11 cellular contexts compared by ENCODE assay signal in the genomic region with DNA sequence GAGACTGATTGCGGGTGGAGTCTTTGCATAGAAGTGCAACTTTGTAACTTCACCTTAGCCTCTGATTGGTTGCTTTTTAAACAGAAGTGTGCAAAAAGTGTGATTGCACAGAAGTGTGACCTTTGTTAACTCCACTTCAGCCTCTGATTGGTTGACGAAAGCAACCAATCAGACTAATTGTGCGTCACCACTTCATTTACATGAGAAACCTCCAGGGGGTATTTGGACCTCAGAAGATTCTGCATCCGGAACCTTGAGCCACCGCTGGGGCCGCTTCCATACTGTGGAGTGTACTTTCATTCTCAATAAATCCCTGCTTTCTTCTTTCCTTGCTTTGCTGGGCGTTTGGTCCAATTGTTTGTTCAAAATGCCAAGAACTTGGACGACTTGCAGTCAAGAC. TPM values are rescaled to one million over a fixed set of nuclear protein-coding genes. Genes with fewer than 3 reads are reported as not detected.
DNase-seq lines count a peak whose midpoint lies in the region; ATAC-seq and TF ChIP-seq lines count a peak whose summit lies in the region.
"Had no signal": no experiment of that assay in that cellular context is flagged by ENCODE, and none has a peak within 500 bp of the region (broad histone marks: within the 10 kb centered on the region; RNA-seq: fewer than 3 reads in every experiment).

No MANE protein-coding gene starts in this region.

- WGBS in hepatocyte (ENCODE audit: low lambda C conversion rate, missing lambda C conversion rate): 80% methylated on average over 8 of the region's 8 CpGs
- 71 to 74% methylated on average over 8 of the region's 8 CpGs for WGBS in thyroid gland, 2 donors

- H3K27ac Mint-ChIP-seq in activated T-cell treated with anti-CD3 and anti-CD28 coated beads, Interleukin-2, amount 50 U/mL, for 72 hours: peak overlapping the region; percentile 88

- TF ChIP-seq CTCF in SU-DHL-6 (IDR thresholded peaks at IDR 0.05; ENCODE audit: insufficient read depth, low read length, poor library complexity, severe bottlenecking) (no peak), hepatocyte (IDR thresholded peaks at IDR 0.05; ENCODE audit: poor library complexity) (no peak), thyroid gland (IDR thresholded peaks at IDR 0.05) (no peak)

- H3K27me3 ChIP-seq in SU-DHL-6 (ENCODE audit: low read length): no peaks in the 10 kb centered on the region
- no peaks in the 10 kb centered on the region for H3K27me3 ChIP-seq in hepatocyte
- no peaks in the 10 kb centered on the region for H3K27me3 ChIP-seq in thyroid gland
- H3K27me3 ChIP-seq: pancreas had no signal

- no peak for TF ChIP-seq POLR2A in thyroid gland (IDR thresholded peaks at IDR 0.05)

- no peaks in the 10 kb centered on the region for H3K9me2 ChIP-seq in SU-DHL-6 (replicated peaks; ENCODE audit: insufficient read depth, low read length)
- no peaks in the 10 kb centered on the region for H3K9me2 ChIP-seq in hepatocyte (replicated peaks; ENCODE audit: insufficient read depth)

- H3K9me3 Mint-ChIP-seq in activated T-cell treated with anti-CD3 and anti-CD28 coated beads, Interleukin-2, amount 50 U/mL, for 72 hours: no peaks in the 10 kb centered on the region

- H3K4me3 ChIP-seq in SU-DHL-6 (ENCODE audit: insufficient read depth, low read length, poor library complexity, severe bottlenecking) (no peak overlapping the region), hepatocyte (no peak overlapping the region), thyroid gland (replicated peaks in 1 of 3) (no peak overlapping the region)
- H3K4me3 ChIP-seq: pancreas had no signal

- no peaks in the 10 kb centered on the region for H3K9me3 ChIP-seq in SU-DHL-6 (ENCODE audit: insufficient read depth, low read length)
- H3K9me3 ChIP-seq in hepatocyte (ENCODE audit: low read depth): no peaks in the 10 kb centered on the region
- no peaks in the 10 kb centered on the region for H3K9me3 ChIP-seq in thyroid gland
- H3K9me3 ChIP-seq: pancreas had no signal

- peaks cover 12% of the 10 kb centered on the region; the same call in 1 of the 2 replicates for H3F3A ChIP-seq in SU-DHL-6 (ENCODE audit: insufficient read depth)

- peak overlapping the region; percentile 74 to 81 for H3K4me3 Mint-ChIP-seq in activated T-cell treated with anti-CD3 and anti-CD28 coated beads, Interleukin-2, amount 50 U/mL, for 72 hours

- H2AFZ ChIP-seq in SU-DHL-6 (ENCODE audit: low read depth, low read length, severe bottlenecking) (peak overlapping the region; percentile 27), hepatocyte (no peak overlapping the region)

- no peaks in the 10 kb centered on the region for H3K27me3 Mint-ChIP-seq in activated T-cell treated with anti-CD3 and anti-CD28 coated beads, Interleukin-2, amount 50 U/mL, for 72 hours (ENCODE audit: low read depth)

- peaks cover 73% of the 10 kb centered on the region for H3K4me1 Mint-ChIP-seq in activated T-cell treated with anti-CD3 and anti-CD28 coated beads, Interleukin-2, amount 50 U/mL, for 72 hours (ENCODE audit: low read depth)

- no peak for DNase-seq in activated T-cell treated with anti-CD3 and anti-CD28 coated beads, Interleukin-2, amount 50 U/mL, for 72 hours
- DNase-seq in activated T-cell treated with anti-CD3 and anti-CD28 coated beads for 4 hours: no peak
- no peak for DNase-seq in hepatocyte (ENCODE audit: low spot score)
- DNase-seq in thyroid gland: no peak
- no peak for DNase-seq in NCI-H1417 (lab: John Stamatoyannopoulos, UW)
- DNase-seq: AML-193 had no signal

- no peak for ATAC-seq in activated T-cell treated with anti-CD3 and anti-CD28 coated beads, Interleukin-2, amount 50 U/mL, for 72 hours (replicated peaks in 1 of 2)
- ATAC-seq in HG03342 (IDR thresholded peaks at IDR 0.05; ENCODE audit: unreplicated experiment) (no peak), GM21423 (IDR thresholded peaks at IDR 0.05; ENCODE audit: unreplicated experiment) (no peak)

- intact Hi-C loops in thyroid gland (cut with DNase I): no loop called here

- H3K79me2 ChIP-seq in SU-DHL-6 (ENCODE audit: insufficient read depth, low read length) (peaks cover 22% of the 10 kb centered on the region), hepatocyte (peaks cover 21% of the 10 kb centered on the region)

- H3K36me3 Mint-ChIP-seq in activated T-cell treated with anti-CD3 and anti-CD28 coated beads, Interleukin-2, amount 50 U/mL, for 72 hours (ENCODE audit: insufficient read depth in 2 of 2): peaks cover 14 to 20% of the 10 kb centered on the region in 2 donors

- H3K36me3 ChIP-seq in SU-DHL-6 (ENCODE audit: low read length): no peaks in the 10 kb centered on the region; the same call in 1 of the 2 replicates
- H3K36me3 ChIP-seq in hepatocyte (replicated peaks; ENCODE audit: insufficient read depth, low read depth): no peaks in the 10 kb centered on the region
- no peaks in the 10 kb centered on the region for H3K36me3 ChIP-seq in thyroid gland
- H3K36me3 ChIP-seq: pancreas had no signal

- peak overlapping the region; percentile 33 for H3K4me2 ChIP-seq in SU-DHL-6 (ENCODE audit: low read depth, low read length, poor library complexity, severe bottlenecking)
- no peak overlapping the region for H3K4me2 ChIP-seq in hepatocyte
- H3K4me2 ChIP-seq: KMS-11 had no signal

- H3K27ac ChIP-seq in SU-DHL-6 (ENCODE audit: low read depth, low read length): 0 out of 2 replicates have a peak overlapping the region, but pooled peaks have one; percentile 5
- H3K27ac ChIP-seq in hepatocyte: peak overlapping the region; percentile 83
- H3K27ac ChIP-seq in thyroid gland: peak overlapping the region in 2 of 3 donors; percentile 32 to 96
- H3K27ac ChIP-seq: KMS-11 had no signal

- H3K9ac ChIP-seq in SU-DHL-6 (ENCODE audit: low read length): no peak overlapping the region
- H3K9ac ChIP-seq: KMS-11 had no signal

- H4K20me1 ChIP-seq in SU-DHL-6 (ENCODE audit: low read depth, low read length) (no peaks in the 10 kb centered on the region), hepatocyte (ENCODE audit: insufficient read depth, poor library complexity, severe bottlenecking) (peaks cover 8% of the 10 kb centered on the region)

- H3K4me1 ChIP-seq in hepatocyte (ENCODE audit: insufficient read depth) (peaks cover 16% of the 10 kb centered on the region), thyroid gland (peaks cover 11 to 19% of the 10 kb centered on the region in 2 donors)

RNA-seq across cellular contexts. Expression of a gene that starts 1.6 kb away (rescaled TPM):
- total RNA-seq in activated T-cell treated with anti-CD3 and anti-CD28 coated beads, Interleukin-2, amount 50 U/mL, for 72 hours: 10 to 100 TPM; 77.6 to 89.7 TPM
- total RNA-seq in hepatocyte (21.7 and 27.8 TPM in 2 replicates), thyroid gland (10 to 100 TPM; 23.6 to 42.0 (median 33.0) TPM)
- 8.9 and 9.2 TPM in 2 replicates for polyA plus RNA-seq in hepatocyte

Comparison
In these comparisons a context has a peak if more than half of its experiments do, and no peak if none do; other contexts are left out.
1. H3K27ac ChIP-seq: peak in every context shown above with its lines; median percentile 83 in hepatocyte; 64 in thyroid gland; 5 in SU-DHL-6.